ENCODE assay signal across 1 cellular context in genomic region chr20:41260734-41261220, GRCh38.
TF ChIP-seq lines count a peak whose summit lies in the region.

No MANE protein-coding gene starts in this region.

TF ChIP-seq in endothelial cell of umbilical vein, 7 proteins besides CTCF, POLR2A, EP300 and RAD21:
- TF ChIP-seq MAX (IDR thresholded peaks at IDR 0.05; ENCODE audit: insufficient read depth, insufficient read length) = no peak
- no peak for TF ChIP-seq JUN (IDR thresholded peaks at IDR 0.05; ENCODE audit: borderline replicate concordance, insufficient read depth, insufficient read length, low read depth)
- TF ChIP-seq POLR2AphosphoS5 (IDR thresholded peaks at IDR 0.05; ENCODE audit: insufficient read depth, low read depth, low read length) = no peak
- TF ChIP-seq GATA2 (IDR thresholded peaks at IDR 0.05; ENCODE audit: insufficient read depth, insufficient read length, low read depth, low read length) = no peak
- no peak for TF ChIP-seq MYC (IDR thresholded peaks at IDR 0.05; ENCODE audit: low read depth, low read length)
- no peak for TF ChIP-seq FOS (IDR thresholded peaks at IDR 0.05; ENCODE audit: borderline replicate concordance, insufficient read depth, low read length)
- TF ChIP-seq EZH2 (IDR thresholded peaks at IDR 0.05; ENCODE audit: borderline replicate concordance, low read depth, low read length, severe bottlenecking) = no peak
TF ChIP-seq in endothelial cell of umbilical vein: peak in this region for 0.
